ENCODE assay signal across 9 cellular contexts in genomic region chr16:55502801-55503366, GRCh38. TPM values are rescaled to one million over a fixed set of nuclear protein-coding genes. Genes with fewer than 3 reads are reported as not detected.
DNase-seq lines count a peak whose midpoint lies in the region; ATAC-seq and TF ChIP-seq lines count a peak whose summit lies in the region.
"Had no signal": no experiment of that assay in that cellular context is flagged by ENCODE, and none has a peak within 500 bp of the region (broad histone marks: within the 10 kb centered on the region; RNA-seq: fewer than 3 reads in every experiment).

No MANE protein-coding gene starts in this region.

- no peaks in the 10 kb centered on the region for H3K27me3 ChIP-seq in NT2/D1 (ENCODE audit: insufficient read depth, insufficient read length)

- no peak overlapping the region for H3K4me3 ChIP-seq in NT2/D1 (ENCODE audit: insufficient read length, low read depth)
- no peak overlapping the region for H3K4me3 ChIP-seq in fibroblast of mammary gland (ENCODE audit: control insufficient read depth, low read depth, low read length)

- TF ChIP-seq CTCF in fibroblast of mammary gland (conservative IDR thresholded peaks at IDR 0.05; ENCODE audit: control insufficient read depth, insufficient read depth, low read depth, low read length), result no peak

- no peak overlapping the region for H3K27ac Mint-ChIP-seq in activated T-cell treated with anti-CD3 and anti-CD28 coated beads, Interleukin-2, amount 50 U/mL, for 24 hours
- no peak overlapping the region for H3K27ac Mint-ChIP-seq in effector memory CD8-positive, alpha-beta T cell
- no peak overlapping the region for H3K27ac Mint-ChIP-seq in immature natural killer cell
- H3K27ac Mint-ChIP-seq: dendritic cell treated with granulocyte-macrophage colony-stimulating factor and Interleukin-4, amounts not matched to agents 40 ng/mL and 50 ng/mL, for 4 days had no signal

- no peak for ATAC-seq in effector memory CD8-positive, alpha-beta T cell (replicated peaks)
- ATAC-seq in HG03175 (IDR thresholded peaks at IDR 0.05; ENCODE audit: unreplicated experiment), result no peak

- no peaks in the 10 kb centered on the region for H3K36me3 Mint-ChIP-seq in activated T-cell treated with anti-CD3 and anti-CD28 coated beads, Interleukin-2, amount 50 U/mL, for 24 hours (ENCODE audit: low read depth)
- H3K36me3 Mint-ChIP-seq in effector memory CD8-positive, alpha-beta T cell (ENCODE audit: insufficient read depth), result peaks cover 3% of the 10 kb centered on the region
- H3K36me3 Mint-ChIP-seq in immature natural killer cell, result no peaks in the 10 kb centered on the region

- no peaks in the 10 kb centered on the region for H3K9me3 Mint-ChIP-seq in activated T-cell treated with anti-CD3 and anti-CD28 coated beads, Interleukin-2, amount 50 U/mL, for 24 hours
- H3K9me3 Mint-ChIP-seq in effector memory CD8-positive, alpha-beta T cell, result no peaks in the 10 kb centered on the region
- peaks cover 0 to 2% (median 0%) of the 10 kb centered on the region in 6 donors for H3K9me3 Mint-ChIP-seq in immature natural killer cell
- H3K9me3 Mint-ChIP-seq: dendritic cell treated with granulocyte-macrophage colony-stimulating factor and Interleukin-4, amounts not matched to agents 40 ng/mL and 50 ng/mL, for 4 days had no signal

- peaks cover 84% of the 10 kb centered on the region for H3K36me3 ChIP-seq in NT2/D1 (ENCODE audit: insufficient read depth, insufficient read length, low read length)

- H3K4me1 Mint-ChIP-seq in activated T-cell treated with anti-CD3 and anti-CD28 coated beads, Interleukin-2, amount 50 U/mL, for 24 hours (ENCODE audit: low read depth), result peaks cover 10% of the 10 kb centered on the region
- H3K4me1 Mint-ChIP-seq in effector memory CD8-positive, alpha-beta T cell (ENCODE audit: low read depth in 2 of 2), result no peaks in the 10 kb centered on the region
- no peaks in the 10 kb centered on the region for H3K4me1 Mint-ChIP-seq in immature natural killer cell

- peak overlapping the region; percentile 38 for H3K9ac ChIP-seq in NT2/D1 (ENCODE audit: insufficient read length, low read depth)

- H3K27me3 Mint-ChIP-seq in activated T-cell treated with anti-CD3 and anti-CD28 coated beads, Interleukin-2, amount 50 U/mL, for 24 hours, result peaks cover 26% of the 10 kb centered on the region
- H3K27me3 Mint-ChIP-seq in effector memory CD8-positive, alpha-beta T cell, result peaks cover 14 to 57% of the 10 kb centered on the region in 2 donors
- H3K27me3 Mint-ChIP-seq in immature natural killer cell (ENCODE audit: low read depth in 3 of 3), result peaks cover 4 to 15% (median 5%) of the 10 kb centered on the region in 3 donors

- DNase-seq in Daoy (ENCODE audit: low read depth), result peak; percentile 79
- no peak for DNase-seq in NT2/D1 (ENCODE audit: low read depth, low spot score)
- DNase-seq in fibroblast of mammary gland (ENCODE audit: low read depth), result peak; percentile 94
- peak; percentile 48 to 97 (median 92) for DNase-seq in nucleus accumbens (lab: John Stamatoyannopoulos, UW)
- no peak for DNase-seq in activated T-cell treated with anti-CD3 and anti-CD28 coated beads, Interleukin-2, amount 50 U/mL, for 24 hours
- no peak for DNase-seq in effector memory CD8-positive, alpha-beta T cell
- DNase-seq in immature natural killer cell, result no peak

- no peak overlapping the region for H3K4me3 Mint-ChIP-seq in activated T-cell treated with anti-CD3 and anti-CD28 coated beads, Interleukin-2, amount 50 U/mL, for 24 hours
- H3K4me3 Mint-ChIP-seq in effector memory CD8-positive, alpha-beta T cell, result no peak overlapping the region
- no peak overlapping the region for H3K4me3 Mint-ChIP-seq in immature natural killer cell
- H3K4me3 Mint-ChIP-seq: dendritic cell treated with granulocyte-macrophage colony-stimulating factor and Interleukin-4, amounts not matched to agents 40 ng/mL and 50 ng/mL, for 4 days had no signal

- H3K4me1 ChIP-seq in NT2/D1 (ENCODE audit: insufficient read depth, insufficient read length), result peaks cover 15% of the 10 kb centered on the region

- H3K9me3 ChIP-seq in NT2/D1 (ENCODE audit: insufficient read depth, low read length), result no peaks in the 10 kb centered on the region

RNA-seq across cellular contexts. Expression of gene LPCAT2, which starts 6.0 kb away (rescaled TPM):
- 0.45 and 0.69 TPM in 2 replicates for total RNA-seq in Daoy (2014; rRNA removed; shearing (Covaris generic))
- 1 to 10 TPM in 2 of 3 donors, under 1 TPM in 1; 0.72 to 3.3 (median 2.6) TPM for polyA plus RNA-seq in immature natural killer cell

RNA-seq across cellular contexts. Expression of gene MMP2, which starts 23.9 kb away (rescaled TPM):
- total RNA-seq in Daoy (2014; rRNA removed; shearing (Covaris generic)), result 143 and 147 TPM in 2 replicates
- polyA plus RNA-seq in immature natural killer cell, result not detected

Comparison
In these comparisons a context has a peak if more than half of its experiments do, and no peak if none do; other contexts are left out.
1. DNase-seq: peak in Daoy (single experiment), fibroblast of mammary gland (single experiment) and nucleus accumbens (56 of 56); none in NT2/D1 (single experiment), activated T-cell treated with anti-CD3 and anti-CD28 coated beads, Interleukin-2, amount 50 U/mL, for 24 hours (single experiment), effector memory CD8-positive, alpha-beta T cell (0 of 3) and immature natural killer cell (0 of 3).